1 cellular context compared by ENCODE assay signal in the genomic region with DNA sequence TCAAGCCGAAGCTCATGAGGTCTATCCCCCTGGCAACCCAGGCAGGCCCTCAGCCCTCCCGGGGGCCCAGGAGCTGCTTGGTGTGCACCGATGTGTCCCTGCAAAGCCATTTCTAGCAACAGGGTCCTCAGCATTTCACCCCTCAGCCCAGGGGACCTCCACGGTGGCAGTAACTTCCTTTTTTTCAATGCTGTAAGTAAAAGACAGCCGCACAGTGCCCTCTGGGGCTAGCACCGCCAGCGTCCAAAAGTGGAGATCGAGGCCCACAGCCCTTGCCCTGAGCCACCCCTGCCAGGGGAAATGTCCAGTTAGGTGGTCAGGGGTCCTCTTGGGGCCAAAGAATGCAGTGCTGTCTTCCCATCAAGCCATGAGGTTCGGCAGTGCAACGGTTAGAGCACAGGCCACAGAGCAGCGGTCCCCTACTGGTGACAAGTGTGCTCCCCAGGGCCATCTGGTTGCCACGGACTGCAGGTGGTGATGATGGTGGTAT.
TF ChIP-seq lines count a peak whose summit lies in the region.

No MANE protein-coding gene starts in this region.

TF ChIP-seq in WTC11, 78 proteins besides CTCF, POLR2A, EP300 and RAD21 (continued from another document):
- TF ChIP-seq, protein P1, sequence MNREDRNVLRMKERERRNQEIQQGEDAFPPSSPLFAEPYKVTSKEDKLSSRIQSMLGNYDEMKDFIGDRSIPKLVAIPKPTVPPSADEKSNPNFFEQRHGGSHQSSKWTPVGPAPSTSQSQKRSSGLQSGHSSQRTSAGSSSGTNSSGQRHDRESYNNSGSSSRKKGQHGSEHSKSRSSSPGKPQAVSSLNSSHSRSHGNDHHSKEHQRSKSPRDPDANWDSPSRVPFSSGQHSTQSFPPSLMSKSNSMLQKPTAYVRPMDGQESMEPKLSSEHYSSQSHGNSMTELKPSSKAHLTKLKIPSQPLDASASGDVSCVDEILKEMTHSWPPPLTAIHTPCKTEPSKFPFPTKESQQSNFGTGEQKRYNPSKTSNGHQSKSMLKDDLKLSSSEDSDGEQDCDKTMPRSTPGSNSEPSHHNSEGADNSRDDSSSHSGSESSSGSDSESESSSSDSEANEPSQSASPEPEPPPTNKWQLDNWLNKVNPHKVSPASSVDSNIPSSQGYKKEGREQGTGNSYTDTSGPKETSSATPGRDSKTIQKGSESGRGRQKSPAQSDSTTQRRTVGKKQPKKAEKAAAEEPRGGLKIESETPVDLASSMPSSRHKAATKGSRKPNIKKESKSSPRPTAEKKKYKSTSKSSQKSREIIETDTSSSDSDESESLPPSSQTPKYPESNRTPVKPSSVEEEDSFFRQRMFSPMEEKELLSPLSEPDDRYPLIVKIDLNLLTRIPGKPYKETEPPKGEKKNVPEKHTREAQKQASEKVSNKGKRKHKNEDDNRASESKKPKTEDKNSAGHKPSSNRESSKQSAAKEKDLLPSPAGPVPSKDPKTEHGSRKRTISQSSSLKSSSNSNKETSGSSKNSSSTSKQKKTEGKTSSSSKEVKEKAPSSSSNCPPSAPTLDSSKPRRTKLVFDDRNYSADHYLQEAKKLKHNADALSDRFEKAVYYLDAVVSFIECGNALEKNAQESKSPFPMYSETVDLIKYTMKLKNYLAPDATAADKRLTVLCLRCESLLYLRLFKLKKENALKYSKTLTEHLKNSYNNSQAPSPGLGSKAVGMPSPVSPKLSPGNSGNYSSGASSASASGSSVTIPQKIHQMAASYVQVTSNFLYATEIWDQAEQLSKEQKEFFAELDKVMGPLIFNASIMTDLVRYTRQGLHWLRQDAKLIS (CRISPR knock-in tag; IDR thresholded peaks at IDR 0.05; ENCODE audit: borderline replicate concordance): no peak
- no peak for TF ChIP-seq NFYB (CRISPR knock-in tag; conservative IDR thresholded peaks at IDR 0.05; ENCODE audit: low read depth)
- TF ChIP-seq JUN (CRISPR knock-in tag; IDR thresholded peaks at IDR 0.05): no peak
- TF ChIP-seq TEAD1 (CRISPR knock-in tag; IDR thresholded peaks at IDR 0.05): no peak
- TF ChIP-seq FOXP1 (CRISPR knock-in tag; IDR thresholded peaks at IDR 0.05; ENCODE audit: borderline replicate concordance): no peak
- no peak for TF ChIP-seq RORB (CRISPR knock-in tag; IDR thresholded peaks at IDR 0.05)
- no peak for TF ChIP-seq CREM (CRISPR knock-in tag; IDR thresholded peaks at IDR 0.05)
- TF ChIP-seq NR1H2 (CRISPR knock-in tag; IDR thresholded peaks at IDR 0.05): no peak
